Comparison of ENCODE assay signal across 32 cellular contexts in the genomic region with DNA sequence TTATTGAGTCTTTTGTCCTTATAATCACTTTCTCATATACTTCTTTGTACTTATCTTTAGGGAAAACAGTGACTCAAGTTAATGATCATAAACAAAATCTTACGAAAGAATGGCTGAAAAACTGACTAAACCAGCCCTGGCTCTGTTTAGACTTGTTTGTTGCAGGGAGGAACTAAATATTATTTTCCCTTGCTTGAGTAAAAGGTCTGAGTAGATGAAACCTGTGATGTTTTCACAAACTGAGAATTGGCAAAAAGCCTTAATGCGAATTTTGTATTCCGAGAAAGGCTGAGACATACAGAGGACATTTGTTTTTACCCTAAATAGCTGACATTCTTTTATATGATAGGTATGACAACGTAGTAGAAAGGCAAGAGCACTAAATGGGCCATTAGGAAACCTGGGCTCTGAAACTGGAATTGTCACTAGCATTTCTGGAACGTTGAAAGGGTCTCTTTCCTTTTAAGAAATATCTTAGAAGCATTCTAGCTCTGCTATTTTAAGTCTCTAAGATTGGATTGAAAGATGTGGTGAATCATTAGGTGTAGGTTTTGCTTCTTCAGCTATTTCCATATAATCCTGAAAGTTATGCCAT. TPM values are rescaled to one million over a fixed set of nuclear protein-coding genes. Genes with fewer than 3 reads are reported as not detected.
DNase-seq lines count a peak whose midpoint lies in the region; ATAC-seq and TF ChIP-seq lines count a peak whose summit lies in the region.
"Had no signal": no experiment of that assay in that cellular context is flagged by ENCODE, and none has a peak within 500 bp of the region (broad histone marks: within the 10 kb centered on the region; RNA-seq: fewer than 3 reads in every experiment).

No MANE protein-coding gene starts in this region.

- H3K27me3 Mint-ChIP-seq in WTC11 (ENCODE audit: low read depth) = no peaks in the 10 kb centered on the region
- H3K27me3 Mint-ChIP-seq in activated T-cell treated with anti-CD3 and anti-CD28 coated beads, Interleukin-2, amount 50 U/mL, for 24 hours = peaks cover 15% of the 10 kb centered on the region

- peaks cover 13% of the 10 kb centered on the region for H3K4me1 Mint-ChIP-seq in WTC11
- H3K4me1 Mint-ChIP-seq in activated T-cell treated with anti-CD3 and anti-CD28 coated beads, Interleukin-2, amount 50 U/mL, for 24 hours (ENCODE audit: low read depth) = no peaks in the 10 kb centered on the region
- H3K4me1 Mint-ChIP-seq: activated naive CD4-positive, alpha-beta T cell treated with anti-CD3 and anti-CD28 coated beads, Interleukin-2, amount 50 U/mL, for 24 hours; central memory CD8-positive, alpha-beta T cell; GM23338 had no signal

- H3K27ac ChIP-seq in ACC112 (ENCODE audit: low read depth, low read length) = no peak overlapping the region
- H3K27ac ChIP-seq in esophagus (ENCODE audit: low read depth in 2 of 2, low read length in 1 of 2) = peak overlapping the region; percentile 34 to 93
- no peak overlapping the region for H3K27ac ChIP-seq in colonic mucosa
- H3K27ac ChIP-seq: 22Rv1, heart left ventricle, psoas muscle, testis had no signal

- WGBS in esophagus, 2 donors = 41 to 55% methylated on average over 5 of the region's 5 CpGs

- no peaks in the 10 kb centered on the region for H3K79me2 ChIP-seq in ACC112 (ENCODE audit: control insufficient read depth, insufficient read depth, low read length, unreplicated experiment)

- H3K27me3 ChIP-seq in ACC112 (ENCODE audit: insufficient read depth, low read length) (no peaks in the 10 kb centered on the region), esophagus (ENCODE audit: control insufficient read depth in 1 of 2, insufficient read depth in 2 of 2, low read length in 2 of 2) (no peaks in the 10 kb centered on the region), colonic mucosa (no peaks in the 10 kb centered on the region)
- H3K27me3 ChIP-seq: heart left ventricle, testis had no signal

- H3K27ac Mint-ChIP-seq in WTC11 = peak overlapping the region; percentile 20; the same call in 1 of the 2 replicates
- no peak overlapping the region for H3K27ac Mint-ChIP-seq in activated T-cell treated with anti-CD3 and anti-CD28 coated beads, Interleukin-2, amount 50 U/mL, for 24 hours
- H3K27ac Mint-ChIP-seq: activated naive CD4-positive, alpha-beta T cell treated with anti-CD3 and anti-CD28 coated beads, Interleukin-2, amount 50 U/mL, for 24 hours; CD4-positive, alpha-beta T cell; GM23338; HFFc6 had no signal

- no peak for ATAC-seq in WTC11
- peak; percentile 47 for ATAC-seq in omental fat pad (ENCODE audit: low FRiP score)
- ATAC-seq: GM12878, GM23338, heart left ventricle, HepG2, left colon, psoas muscle had no signal

- intact Hi-C loops in colonic mucosa (cut with DNase I) = no loop called here

- CTCF ChIA-PET in WTC11 (lab: Charles Lee) = no interaction called here

- no peaks in the 10 kb centered on the region for H3K36me3 ChIP-seq in ACC112 (ENCODE audit: insufficient read depth, low read length)
- H3K36me3 ChIP-seq in esophagus (ENCODE audit: control insufficient read depth in 2 of 2, insufficient read depth in 2 of 2, low read length in 1 of 2) = no peaks in the 10 kb centered on the region
- no peaks in the 10 kb centered on the region for H3K36me3 ChIP-seq in colonic mucosa
- H3K36me3 ChIP-seq: heart left ventricle had no signal

- TF ChIP-seq CTCF in WTC11 (IDR thresholded peaks at IDR 0.05) = no peak
- TF ChIP-seq CTCF in omental fat pad (IDR thresholded peaks at IDR 0.05) = no peak
- no peak for TF ChIP-seq CTCF in colonic mucosa (IDR thresholded peaks at IDR 0.05)

- no peak overlapping the region for H3K9ac ChIP-seq in colonic mucosa (ENCODE audit: low read depth in 2 of 2, low read length in 2 of 2)

- POLR2A ChIA-PET in WTC11 (lab: Charles Lee) = no interaction called here

- H2AFZ ChIP-seq in ACC112 (ENCODE audit: low read length, unreplicated experiment) = peak overlapping the region; percentile 45
- H2AFZ ChIP-seq: GM23338 had no signal

- H3K36me3 Mint-ChIP-seq in WTC11 = no peaks in the 10 kb centered on the region
- H3K36me3 Mint-ChIP-seq in activated T-cell treated with anti-CD3 and anti-CD28 coated beads, Interleukin-2, amount 50 U/mL, for 24 hours (ENCODE audit: low read depth) = no peaks in the 10 kb centered on the region
- H3K36me3 Mint-ChIP-seq: activated naive CD4-positive, alpha-beta T cell treated with anti-CD3 and anti-CD28 coated beads, Interleukin-2, amount 50 U/mL, for 24 hours had no signal

- peaks cover 8% of the 10 kb centered on the region; the same call in 1 of the 2 replicates for H3K9me3 Mint-ChIP-seq in WTC11
- no peaks in the 10 kb centered on the region for H3K9me3 Mint-ChIP-seq in activated T-cell treated with anti-CD3 and anti-CD28 coated beads, Interleukin-2, amount 50 U/mL, for 24 hours
- H3K9me3 Mint-ChIP-seq: activated naive CD4-positive, alpha-beta T cell treated with anti-CD3 and anti-CD28 coated beads, Interleukin-2, amount 50 U/mL, for 24 hours; CD4-positive, alpha-beta T cell; central memory CD8-positive, alpha-beta T cell; GM23338; HFFc6 had no signal

- H3K9me3 ChIP-seq in esophagus (ENCODE audit: control insufficient read depth in 2 of 2, insufficient read depth in 1 of 2, low read depth in 1 of 2, low read length in 1 of 2) = no peaks in the 10 kb centered on the region
- H3K9me3 ChIP-seq in colonic mucosa = no peaks in the 10 kb centered on the region
- H3K9me3 ChIP-seq: heart left ventricle, psoas muscle, testis had no signal

- no peak overlapping the region for H3K4me3 Mint-ChIP-seq in WTC11
- H3K4me3 Mint-ChIP-seq in activated T-cell treated with anti-CD3 and anti-CD28 coated beads, Interleukin-2, amount 50 U/mL, for 24 hours = no peak overlapping the region
- H3K4me3 Mint-ChIP-seq: activated naive CD4-positive, alpha-beta T cell treated with anti-CD3 and anti-CD28 coated beads, Interleukin-2, amount 50 U/mL, for 24 hours; CD4-positive, alpha-beta T cell; central memory CD8-positive, alpha-beta T cell; GM23338; HFFc6 had no signal

- DNase-seq in WTC11 (ENCODE audit: low spot score) (no peak), omental fat pad (ENCODE audit: low spot score) (no peak), Kasumi-1 (lab: John Stamatoyannopoulos, UW) (no peak), nucleus accumbens (lab: John Stamatoyannopoulos, UW) (no peak), colonic mucosa (no peak)
- no peak for DNase-seq in activated T-cell treated with anti-CD3 and anti-CD28 coated beads, Interleukin-2, amount 50 U/mL, for 24 hours
- DNase-seq: activated CD4-positive, CD25-positive, alpha-beta regulatory T cell; AML-193; aorta; CD4-positive, alpha-beta T cell; DMS 273 treated with DMSO at 0.1 percent for 48 hours; EL; heart left ventricle; HFFc6; left colon; NCI-H1048; NCI-H1694 treated with DMSO at 0.1 percent for 48 hours; NCI-H2171 treated with DMSO at 0.1 percent for 48 hours; NCI-H524; psoas muscle; stimulated activated naive CD4-positive, alpha-beta T cell treated with Interleukin-2 at 50 U/mL for 16 hours; T-helper 1 cell; testis had no signal

- H3K4me3 ChIP-seq in ACC112 (ENCODE audit: low read depth, low read length) (no peak overlapping the region), esophagus (ENCODE audit: low read depth in 1 of 2, low read length in 2 of 2) (no peak overlapping the region), colonic mucosa (no peak overlapping the region)
- H3K4me3 ChIP-seq: GM12878, GM23338, heart left ventricle, psoas muscle, testis had no signal

- H3K4me1 ChIP-seq in ACC112 (ENCODE audit: control insufficient read depth, insufficient read depth, low read length, unreplicated experiment) (peaks cover 18% of the 10 kb centered on the region), esophagus (ENCODE audit: control insufficient read depth in 2 of 2, insufficient read depth in 2 of 2, low read length in 1 of 2) (no peaks in the 10 kb centered on the region), colonic mucosa (no peaks in the 10 kb centered on the region)
- H3K4me1 ChIP-seq: heart left ventricle, psoas muscle, testis had no signal

TF ChIP-seq in WTC11, 78 proteins besides CTCF, POLR2A, EP300 and RAD21:
- TF ChIP-seq GABPB1 (CRISPR knock-in tag; IDR thresholded peaks at IDR 0.05) = no peak
- no peak for TF ChIP-seq TEAD1 (CRISPR knock-in tag; IDR thresholded peaks at IDR 0.05)
- TF ChIP-seq, protein P1, sequence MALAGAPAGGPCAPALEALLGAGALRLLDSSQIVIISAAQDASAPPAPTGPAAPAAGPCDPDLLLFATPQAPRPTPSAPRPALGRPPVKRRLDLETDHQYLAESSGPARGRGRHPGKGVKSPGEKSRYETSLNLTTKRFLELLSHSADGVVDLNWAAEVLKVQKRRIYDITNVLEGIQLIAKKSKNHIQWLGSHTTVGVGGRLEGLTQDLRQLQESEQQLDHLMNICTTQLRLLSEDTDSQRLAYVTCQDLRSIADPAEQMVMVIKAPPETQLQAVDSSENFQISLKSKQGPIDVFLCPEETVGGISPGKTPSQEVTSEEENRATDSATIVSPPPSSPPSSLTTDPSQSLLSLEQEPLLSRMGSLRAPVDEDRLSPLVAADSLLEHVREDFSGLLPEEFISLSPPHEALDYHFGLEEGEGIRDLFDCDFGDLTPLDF (CRISPR knock-in tag; IDR thresholded peaks at IDR 0.05) = no peak
- TF ChIP-seq CREM (CRISPR knock-in tag; IDR thresholded peaks at IDR 0.05) = no peak
- TF ChIP-seq, protein P2, sequence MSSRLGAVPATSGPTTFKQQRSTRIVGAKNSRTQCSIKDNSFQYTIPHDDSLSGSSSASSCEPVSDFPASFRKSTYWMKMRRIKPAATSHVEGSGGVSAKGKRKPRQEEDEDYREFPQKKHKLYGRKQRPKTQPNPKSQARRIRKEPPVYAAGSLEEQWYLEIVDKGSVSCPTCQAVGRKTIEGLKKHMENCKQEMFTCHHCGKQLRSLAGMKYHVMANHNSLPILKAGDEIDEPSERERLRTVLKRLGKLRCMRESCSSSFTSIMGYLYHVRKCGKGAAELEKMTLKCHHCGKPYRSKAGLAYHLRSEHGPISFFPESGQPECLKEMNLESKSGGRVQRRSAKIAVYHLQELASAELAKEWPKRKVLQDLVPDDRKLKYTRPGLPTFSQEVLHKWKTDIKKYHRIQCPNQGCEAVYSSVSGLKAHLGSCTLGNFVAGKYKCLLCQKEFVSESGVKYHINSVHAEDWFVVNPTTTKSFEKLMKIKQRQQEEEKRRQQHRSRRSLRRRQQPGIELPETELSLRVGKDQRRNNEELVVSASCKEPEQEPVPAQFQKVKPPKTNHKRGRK (CRISPR knock-in tag; IDR thresholded peaks at IDR 0.05; ENCODE audit: borderline replicate concordance) = no peak

RNA-seq across cellular contexts. Expression of a gene that starts 18.2 kb away (rescaled TPM):
- total RNA-seq in WTC11 (2021) (not detected in 3 replicates), omental fat pad (under 1 TPM in 1 of 4 donors, not detected in 3; 0.37 TPM), colonic mucosa (not detected)
- under 1 TPM; 0.05 to 0.12 TPM for polyA plus RNA-seq in esophagus
- total RNA-seq: aorta; CD4-positive, alpha-beta T cell; GM23338; psoas muscle; SK-MEL-5 had no signal
- polyA plus RNA-seq: aorta, heart left ventricle, psoas muscle had no signal

RNA-seq across cellular contexts. Expression of a gene that starts 47.6 kb away (rescaled TPM):
- total RNA-seq in WTC11 (2021) = 4.4 to 5.9 TPM (median 5.7 TPM) in 3 replicates
- 10 to 100 TPM; 27.1 to 28.8 TPM for polyA plus RNA-seq in esophagus
- 100 to 1,000 TPM in 1 of 4 donors, 10 to 100 TPM in 2, 1 to 10 TPM in 1; 2.7 to 184 (median 58.3) TPM for total RNA-seq in omental fat pad
- total RNA-seq in colonic mucosa = 1 to 10 TPM; 2.2 to 2.4 TPM

Comparison
In these comparisons a context has a peak if more than half of its experiments do, and no peak if none do; other contexts are left out.
1. H3K27ac ChIP-seq: peak in esophagus (2 of 2); none in ACC112 (single experiment) and colonic mucosa (single experiment).